8 cellular contexts compared by ENCODE assay signal in the genomic region with DNA sequence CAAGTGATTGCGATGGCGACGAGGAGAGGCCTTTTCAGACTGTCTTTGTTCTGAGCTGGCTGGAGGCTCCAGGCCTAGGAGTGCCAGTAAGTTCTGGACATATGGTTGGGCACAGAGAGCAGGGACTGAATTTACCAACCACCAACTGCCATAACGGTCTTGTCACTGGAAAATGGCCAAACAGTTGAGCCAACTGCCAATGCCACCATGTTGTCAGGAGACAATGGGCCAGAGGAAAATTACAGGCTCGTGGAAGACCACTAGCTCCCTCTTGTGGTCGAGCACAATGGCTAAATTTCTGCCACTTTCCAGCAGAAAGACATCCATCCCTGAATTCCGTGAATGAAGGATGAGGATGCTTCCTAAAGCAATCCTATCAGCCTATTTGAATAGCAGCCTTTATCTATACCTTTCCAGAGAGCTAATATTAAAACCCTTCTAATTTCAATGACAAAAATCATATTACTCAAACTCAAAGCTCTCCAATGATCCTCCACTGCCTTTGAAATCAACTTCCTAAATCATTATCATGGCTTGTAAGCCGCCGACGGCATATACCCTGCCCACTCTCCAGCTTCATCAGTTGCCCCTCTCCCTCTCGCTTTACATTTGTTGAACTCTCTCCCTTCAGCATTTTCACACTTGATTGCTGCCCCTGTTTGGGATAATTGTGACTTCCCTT.
DNase-seq lines count a peak whose midpoint lies in the region; ATAC-seq and TF ChIP-seq lines count a peak whose summit lies in the region.

No MANE protein-coding gene starts in this region.

- H3K9me2 ChIP-seq in DOHH2 (replicated peaks; ENCODE audit: control insufficient read depth, low read length) = no peaks in the 10 kb centered on the region
- H3K9me2 ChIP-seq in SK-N-SH = no peaks in the 10 kb centered on the region

- H3K4me1 ChIP-seq in DOHH2 (ENCODE audit: control insufficient read depth, low read length) (no peaks in the 10 kb centered on the region), KMS-11 (ENCODE audit: low read depth, poor library complexity, severe bottlenecking) (no peaks in the 10 kb centered on the region), SK-N-SH (ENCODE audit: control insufficient read depth in 1 of 2, insufficient read depth in 2 of 2, low read depth in 1 of 2, low read length in 1 of 2) (no peaks in the 10 kb centered on the region; a peak in 1 of 4 replicates), suprapubic skin (no peaks in the 10 kb centered on the region)

- H3K4me3 ChIP-seq in DOHH2 (ENCODE audit: low read length) = no peak overlapping the region
- no peak overlapping the region for H3K4me3 ChIP-seq in KMS-11 (IDR thresholded peaks at IDR 0.05; ENCODE audit: insufficient read depth, low read depth, low read length)
- H3K4me3 ChIP-seq in SK-N-SH (ENCODE audit: low read depth in 2 of 2, low read length in 1 of 2) = no peak overlapping the region
- H3K4me3 ChIP-seq in suprapubic skin = no peak overlapping the region

- POLR2A ChIA-PET in SK-N-SH (lab: Yijun Ruan, JAX) = no interaction called here

- H3K9me3 ChIP-seq in DOHH2 (ENCODE audit: control insufficient read depth, insufficient read depth, low read length) (no peaks in the 10 kb centered on the region), SK-N-SH (no peaks in the 10 kb centered on the region), suprapubic skin (no peaks in the 10 kb centered on the region)

- TF ChIP-seq CTCF in DOHH2 (IDR thresholded peaks at IDR 0.05; ENCODE audit: low read depth, low read length, poor library complexity, severe bottlenecking) (peak; percentile 75), KMS-11 (conservative IDR thresholded peaks at IDR 0.05; ENCODE audit: low read depth, low read length) (peak; percentile 77), SK-N-SH (IDR thresholded peaks at IDR 0.05) (peak; percentile 76), suprapubic skin (IDR thresholded peaks at IDR 0.05) (peak; percentile 21 to 56)

- no peak for TF ChIP-seq POLR2A in suprapubic skin (IDR thresholded peaks at IDR 0.05)

- H4K20me1 ChIP-seq in DOHH2 (ENCODE audit: control insufficient read depth, insufficient read depth, low read depth, low read length) = no peaks in the 10 kb centered on the region
- no peaks in the 10 kb centered on the region for H4K20me1 ChIP-seq in KMS-11 (ENCODE audit: insufficient read depth)
- no peaks in the 10 kb centered on the region for H4K20me1 ChIP-seq in SK-N-SH (ENCODE audit: insufficient read depth)

- H3F3A ChIP-seq in DOHH2 (ENCODE audit: control insufficient read depth, insufficient read depth) = no peaks in the 10 kb centered on the region
- H3F3A ChIP-seq in SK-N-SH (replicated peaks; ENCODE audit: insufficient read depth) = no peaks in the 10 kb centered on the region

- no peaks in the 10 kb centered on the region for H3K36me3 ChIP-seq in DOHH2 (ENCODE audit: control insufficient read depth, low read length)
- H3K36me3 ChIP-seq in KMS-11 (ENCODE audit: insufficient read depth) = no peaks in the 10 kb centered on the region
- H3K36me3 ChIP-seq in SK-N-SH (replicated peaks in 1 of 2; ENCODE audit: control insufficient read depth in 1 of 2, insufficient read depth in 2 of 2, low read length in 1 of 2) = no peaks in the 10 kb centered on the region
- H3K36me3 ChIP-seq in suprapubic skin = no peaks in the 10 kb centered on the region

- ATAC-seq in left lobe of liver = peak; percentile 95
- ATAC-seq in HG02852 (IDR thresholded peaks at IDR 0.05; ENCODE audit: unreplicated experiment) = no peak
- no peak for ATAC-seq in HG02798 (IDR thresholded peaks at IDR 0.05; ENCODE audit: poor library complexity, unreplicated experiment)

- CTCF ChIA-PET in SK-N-SH (lab: Yijun Ruan, JAX) = interaction anchor here (1.1 to 5.6 kb wide), 6 partner anchors 9 to 1126 kb away, joined by 3 to 22 read pairs (median 6); no protein-coding TSS in a partner anchor

- H3K4me2 ChIP-seq in DOHH2 (ENCODE audit: low read length) (no peak overlapping the region), KMS-11 (no peak overlapping the region), SK-N-SH (no peak overlapping the region)

- H3K27me3 ChIP-seq in DOHH2 (ENCODE audit: control insufficient read depth, low read length) (peaks cover 9% of the 10 kb centered on the region), KMS-11 (ENCODE audit: insufficient read depth, low read depth) (no peaks in the 10 kb centered on the region), SK-N-SH (ENCODE audit: insufficient read depth) (no peaks in the 10 kb centered on the region), suprapubic skin (no peaks in the 10 kb centered on the region)

- peak overlapping the region; percentile 34; the same call in 1 of the 2 replicates for H2AFZ ChIP-seq in KMS-11 (ENCODE audit: low read depth)
- H2AFZ ChIP-seq in SK-N-SH (ENCODE audit: low read depth) = no peak overlapping the region

- H3K9ac ChIP-seq in KMS-11 (no peak overlapping the region), SK-N-SH (no peak overlapping the region)

- WGBS in SK-N-SH (ENCODE audit: low lambda C conversion rate) = 68% methylated on average over 11 of the region's 11 CpGs
- WGBS in suprapubic skin = 73% methylated on average over 11 of the region's 11 CpGs

- H3K79me2 ChIP-seq in DOHH2 (ENCODE audit: control insufficient read depth, low read length) = no peaks in the 10 kb centered on the region
- H3K79me2 ChIP-seq in KMS-11 (ENCODE audit: insufficient read depth, low read depth) = no peaks in the 10 kb centered on the region
- no peaks in the 10 kb centered on the region for H3K79me2 ChIP-seq in SK-N-SH (ENCODE audit: insufficient read depth)

- DNase-seq in SK-N-SH (peak; percentile 12), cerebellar nuclear complex (lab: John Stamatoyannopoulos, UW) (peak; percentile 52 to 60), left lobe of liver (ENCODE audit: low spot score) (peak; percentile 54), suprapubic skin (ENCODE audit: low spot score in 2 of 2) (no peak)

- H3K27ac ChIP-seq in DOHH2 (ENCODE audit: low read depth, low read length) (no peak overlapping the region), KMS-11 (no peak overlapping the region), SK-N-SH (ENCODE audit: low read depth in 2 of 2, low read length in 1 of 2) (no peak overlapping the region), suprapubic skin (no peak overlapping the region)

- peak; percentile 68 for TF ChIP-seq RAD21 in SK-N-SH (IDR thresholded peaks at IDR 0.05; ENCODE audit: low read length)

- TF ChIP-seq EP300 in SK-N-SH (IDR thresholded peaks at IDR 0.05; ENCODE audit: borderline replicate concordance in 1 of 2, low read depth in 1 of 2, low read length in 1 of 2) (no peak), suprapubic skin (IDR thresholded peaks at IDR 0.05) (no peak)

TF ChIP-seq in SK-N-SH, 30 proteins besides CTCF, POLR2A, EP300 and RAD21:
- TF ChIP-seq GATA2 (CRISPR knock-in tag; IDR thresholded peaks at IDR 0.05) (no peak), JUND (IDR thresholded peaks at IDR 0.05) (no peak), MEF2A (IDR thresholded peaks at IDR 0.05; ENCODE audit: borderline replicate concordance, low read depth) (no peak), NFIC (IDR thresholded peaks at IDR 0.05; ENCODE audit: borderline replicate concordance) (peak; percentile 31; the same call in 1 of the 2 replicates), SMC3 (IDR thresholded peaks at IDR 0.05; ENCODE audit: low read depth, low read length) (peak; percentile 68), POLR2AphosphoS5 (IDR thresholded peaks at IDR 0.05; ENCODE audit: low read depth, low read length) (no peak), NRF1 (IDR thresholded peaks at IDR 0.05; ENCODE audit: low read depth, low read length) (no peak), GABPA (IDR thresholded peaks at IDR 0.05; ENCODE audit: low read depth) (no peak), YY1 (IDR thresholded peaks at IDR 0.05; ENCODE audit: low read depth) (peak; percentile 42; the same call in 1 of the 2 replicates), MXI1 (IDR thresholded peaks at IDR 0.05; ENCODE audit: low read depth, low read length) (no peak)
- TF ChIP-seq, protein P1, sequence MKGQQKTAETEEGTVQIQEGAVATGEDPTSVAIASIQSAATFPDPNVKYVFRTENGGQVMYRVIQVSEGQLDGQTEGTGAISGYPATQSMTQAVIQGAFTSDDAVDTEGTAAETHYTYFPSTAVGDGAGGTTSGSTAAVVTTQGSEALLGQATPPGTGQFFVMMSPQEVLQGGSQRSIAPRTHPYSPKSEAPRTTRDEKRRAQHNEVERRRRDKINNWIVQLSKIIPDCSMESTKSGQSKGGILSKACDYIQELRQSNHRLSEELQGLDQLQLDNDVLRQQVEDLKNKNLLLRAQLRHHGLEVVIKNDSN (IDR thresholded peaks at IDR 0.05; ENCODE audit: borderline replicate concordance, low read depth) = no peak

Comparison
In these comparisons a context has a peak if more than half of its experiments do, and no peak if none do; other contexts are left out.
1. DNase-seq: peak in SK-N-SH (single experiment), cerebellar nuclear complex (2 of 2) and left lobe of liver (single experiment); none in suprapubic skin (0 of 2).
2. Peak in every context shown above with its lines, with median percentiles within 50 percentile points of each other: CTCF ChIP-seq.